In the genomic region with DNA sequence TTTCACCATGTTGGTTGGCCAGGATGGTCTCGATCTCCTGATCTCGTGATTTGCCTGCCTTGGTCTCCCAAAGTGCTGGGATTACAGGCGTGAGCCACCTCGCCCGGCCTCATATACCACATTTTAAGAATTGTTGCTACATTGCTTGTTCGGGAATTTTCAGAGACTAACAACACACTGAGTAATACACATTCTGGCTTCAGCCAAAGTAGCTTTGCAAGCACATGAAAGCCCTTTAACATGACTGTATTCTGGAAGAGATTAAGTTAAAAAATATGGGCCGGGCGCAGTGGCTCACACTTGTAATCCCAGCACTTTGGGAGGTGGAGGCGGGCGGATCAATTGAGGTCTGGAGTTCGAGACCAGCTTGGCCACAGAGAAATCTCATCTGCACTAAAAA, we compare ENCODE assay signal across 22 cellular contexts. TPM values are rescaled to one million over a fixed set of nuclear protein-coding genes. Genes with fewer than 3 reads are reported as not detected.
A peak's percentile ranks its signal among the peaks of the same experiment; 100 is the strongest.
DNase-seq lines count a peak whose midpoint lies in the region; ATAC-seq, FAIRE-seq and TF ChIP-seq lines count a peak whose summit lies in the region.
"Had no signal": no experiment of that assay in that cellular context is flagged by ENCODE, and none has a peak within 500 bp of the region (broad histone marks: within the 10 kb centered on the region; RNA-seq: fewer than 3 reads in every experiment).

No MANE protein-coding gene starts in this region.

- H3K4me3 ChIP-seq in A549, result no peak overlapping the region
- no peak overlapping the region for H3K4me3 ChIP-seq in GM23248
- H3K4me3 ChIP-seq: adrenal gland, left lung, thyroid gland had no signal

- no peaks in the 10 kb centered on the region for H3K36me3 ChIP-seq in GM23248 (ENCODE audit: low read depth)
- H3K36me3 ChIP-seq: adrenal gland, left lung, thyroid gland had no signal

- TF ChIP-seq EP300 in A549 (IDR thresholded peaks at IDR 0.05), result no peak

- TF ChIP-seq POLR2A in A549 (IDR thresholded peaks at IDR 0.05; ENCODE audit: low read length), result no peak

- no peak overlapping the region for H3K4me3 Mint-ChIP-seq in activated naive CD8-positive, alpha-beta T cell treated with anti-CD3 and anti-CD28 coated beads for 36 hours
- H3K4me3 Mint-ChIP-seq in chondrocyte (ENCODE audit: unreplicated experiment), result no peak overlapping the region

- in situ Hi-C loops in GM23248 (cut with MboI), result loop anchor here (5.0 kb wide), 1 partner anchor 221 kb away; no protein-coding TSS in a partner anchor

- peaks cover 80% of the 10 kb centered on the region for H3K4me1 Mint-ChIP-seq in activated naive CD8-positive, alpha-beta T cell treated with anti-CD3 and anti-CD28 coated beads for 36 hours
- H3K4me1 Mint-ChIP-seq in chondrocyte (ENCODE audit: low read depth), result peaks cover 31% of the 10 kb centered on the region

- peak overlapping the region; percentile 82 for H3K27ac Mint-ChIP-seq in activated naive CD8-positive, alpha-beta T cell treated with anti-CD3 and anti-CD28 coated beads for 36 hours
- no peak overlapping the region for H3K27ac Mint-ChIP-seq in chondrocyte (ENCODE audit: unreplicated experiment)

- no peak for TF ChIP-seq RAD21 in A549 (conservative IDR thresholded peaks at IDR 0.05 in 1 of 2, IDR thresholded peaks at IDR 0.05 in 1 of 2)

- no peaks in the 10 kb centered on the region for H3K9me3 ChIP-seq in A549
- H3K9me3 ChIP-seq in GM23248 (ENCODE audit: low read depth), result no peaks in the 10 kb centered on the region
- H3K9me3 ChIP-seq: adrenal gland, left lung, thyroid gland had no signal

- 0 out of 2 replicates have a peak overlapping the region, but pooled peaks have one; percentile 68 for H2AFZ ChIP-seq in GM23248

- H3K79me2 ChIP-seq in GM23248 (ENCODE audit: insufficient read depth), result no peaks in the 10 kb centered on the region

- H3K4me2 ChIP-seq in A549, result no peak overlapping the region
- no peak overlapping the region for H3K4me2 ChIP-seq in GM23248 (ENCODE audit: unreplicated experiment)

- no peaks in the 10 kb centered on the region for H3K9me3 Mint-ChIP-seq in activated naive CD8-positive, alpha-beta T cell treated with anti-CD3 and anti-CD28 coated beads for 36 hours
- no peaks in the 10 kb centered on the region for H3K9me3 Mint-ChIP-seq in chondrocyte (ENCODE audit: low read depth)

- no peaks in the 10 kb centered on the region for H3K9me2 ChIP-seq in GM23248 (ENCODE audit: insufficient read depth)

- 89% methylated on average over 11 of the region's 11 CpGs for WGBS in A549 (ENCODE audit: missing lambda C conversion rate)
- WGBS in GM23248 (ENCODE audit: low coverage in 1 of 2, low lambda C conversion rate in 2 of 2, missing lambda C conversion rate in 2 of 2), 2 experiments, result 72 to 77% methylated on average over 11 of the region's 11 CpGs

- ATAC-seq in A549, result no peak
- ATAC-seq: Right ventricle myocardium inferior had no signal

- DNase-seq in A549 (ENCODE audit: low read depth in 1 of 2, low spot score in 1 of 2), result no peak
- peak; percentile 65 for DNase-seq in GM23248
- no peak for DNase-seq in activated naive CD8-positive, alpha-beta T cell treated with anti-CD3 and anti-CD28 coated beads for 36 hours
- DNase-seq in fibroblast of peridontal ligament (ENCODE audit: extremely low read depth), result peak; percentile 30
- no peak for DNase-seq in chondrocyte (ENCODE audit: low spot score)
- no peak for DNase-seq in 8988T
- DNase-seq in activated effector memory CD4-positive, alpha-beta T cell treated with anti-CD3 and anti-CD28 coated beads, Interleukin-2, amount 50 U/mL, for 16 hours, result no peak
- DNase-seq in activated CD8-positive, alpha-beta memory T cell treated with anti-CD3 and anti-CD28 coated beads for 24 hours, result no peak
- DNase-seq: glutamatergic neuron; left lung; NCI-H1436 treated with DMSO at 0.1 percent for 48 hours; stimulated activated CD8-positive, alpha-beta memory T cell treated with anti-CD3 and anti-CD28 coated beads, Interleukin-4, amount 100 ng/mL, for 48 hours had no signal

- H3K27ac ChIP-seq in A549 (peak overlapping the region; percentile 59 to 82; a peak in 5 of 6 replicates), GM23248 (peak overlapping the region; percentile 28)
- H3K27ac ChIP-seq: adrenal gland, left lung, thyroid gland had no signal

- POLR2A ChIA-PET in A549 (lab: Yijun Ruan, JAX), result no interaction called here

- no peaks in the 10 kb centered on the region for H3K27me3 Mint-ChIP-seq in activated naive CD8-positive, alpha-beta T cell treated with anti-CD3 and anti-CD28 coated beads for 36 hours
- H3K27me3 Mint-ChIP-seq in chondrocyte (ENCODE audit: low read depth), result no peaks in the 10 kb centered on the region

- no peak for FAIRE-seq in A549 (lab: Jason Lieb, UNC)
- FAIRE-seq: bronchial epithelial cell, colon had no signal

- H3K9ac ChIP-seq in GM23248, result no peak overlapping the region

- H3K27me3 ChIP-seq in GM23248 (replicated peaks; ENCODE audit: insufficient read depth), result no peaks in the 10 kb centered on the region
- H3K27me3 ChIP-seq: adrenal gland, left lung, thyroid gland had no signal

- H3K4me1 ChIP-seq in A549 (peaks cover 32% of the 10 kb centered on the region), GM23248 (ENCODE audit: insufficient read depth) (peaks cover 36% of the 10 kb centered on the region)
- H3K4me1 ChIP-seq: adrenal gland, thyroid gland had no signal

- peaks cover 53% of the 10 kb centered on the region for H3K36me3 Mint-ChIP-seq in activated naive CD8-positive, alpha-beta T cell treated with anti-CD3 and anti-CD28 coated beads for 36 hours
- no peaks in the 10 kb centered on the region for H3K36me3 Mint-ChIP-seq in chondrocyte (ENCODE audit: low read depth)

- CTCF ChIA-PET in A549 (lab: Yijun Ruan, JAX), result interaction anchor here (0.6 to 15.0 kb wide), 38 partner anchors 9 to 1225 kb away, joined by 3 to 212 read pairs (median 5); no protein-coding TSS in a partner anchor

- peaks cover 25% of the 10 kb centered on the region for H3F3A ChIP-seq in GM23248 (ENCODE audit: insufficient read depth)

- TF ChIP-seq CTCF in A549 (IDR thresholded peaks at IDR 0.05) (no peak), chondrocyte (IDR thresholded peaks at IDR 0.05) (no peak)

- no peaks in the 10 kb centered on the region for H4K20me1 ChIP-seq in GM23248 (ENCODE audit: insufficient read depth)

TF ChIP-seq in A549, 52 proteins besides CTCF, POLR2A, EP300 and RAD21 (continues in another document):
- TF ChIP-seq, protein P1, sequence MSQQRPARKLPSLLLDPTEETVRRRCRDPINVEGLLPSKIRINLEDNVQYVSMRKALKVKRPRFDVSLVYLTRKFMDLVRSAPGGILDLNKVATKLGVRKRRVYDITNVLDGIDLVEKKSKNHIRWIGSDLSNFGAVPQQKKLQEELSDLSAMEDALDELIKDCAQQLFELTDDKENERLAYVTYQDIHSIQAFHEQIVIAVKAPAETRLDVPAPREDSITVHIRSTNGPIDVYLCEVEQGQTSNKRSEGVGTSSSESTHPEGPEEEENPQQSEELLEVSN (IDR thresholded peaks at IDR 0.05; ENCODE audit: borderline replicate concordance, low read depth), result no peak
- TF ChIP-seq RARB (CRISPR knock-in tag; IDR thresholded peaks at IDR 0.05), result no peak
- TF ChIP-seq FOXS1 (CRISPR knock-in tag; IDR thresholded peaks at IDR 0.05), result no peak
- TF ChIP-seq ZC3H11A (IDR thresholded peaks at IDR 0.05), result no peak
- TF ChIP-seq, protein P2, sequence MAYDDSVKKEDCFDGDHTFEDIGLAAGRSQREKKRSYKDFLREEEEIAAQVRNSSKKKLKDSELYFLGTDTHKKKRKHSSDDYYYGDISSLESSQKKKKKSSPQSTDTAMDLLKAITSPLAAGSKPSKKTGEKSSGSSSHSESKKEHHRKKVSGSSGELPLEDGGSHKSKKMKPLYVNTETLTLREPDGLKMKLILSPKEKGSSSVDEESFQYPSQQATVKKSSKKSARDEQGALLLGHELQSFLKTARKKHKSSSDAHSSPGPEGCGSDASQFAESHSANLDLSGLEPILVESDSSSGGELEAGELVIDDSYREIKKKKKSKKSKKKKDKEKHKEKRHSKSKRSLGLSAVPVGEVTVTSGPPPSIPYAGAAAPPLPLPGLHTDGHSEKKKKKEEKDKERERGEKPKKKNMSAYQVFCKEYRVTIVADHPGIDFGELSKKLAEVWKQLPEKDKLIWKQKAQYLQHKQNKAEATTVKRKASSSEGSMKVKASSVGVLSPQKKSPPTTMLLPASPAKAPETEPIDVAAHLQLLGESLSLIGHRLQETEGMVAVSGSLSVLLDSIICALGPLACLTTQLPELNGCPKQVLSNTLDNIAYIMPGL (CRISPR knock-in tag; IDR thresholded peaks at IDR 0.05; ENCODE audit: borderline replicate concordance), result no peak
- no peak for TF ChIP-seq TP53 (CRISPR knock-in tag; IDR thresholded peaks at IDR 0.05)
- TF ChIP-seq, protein P3, sequence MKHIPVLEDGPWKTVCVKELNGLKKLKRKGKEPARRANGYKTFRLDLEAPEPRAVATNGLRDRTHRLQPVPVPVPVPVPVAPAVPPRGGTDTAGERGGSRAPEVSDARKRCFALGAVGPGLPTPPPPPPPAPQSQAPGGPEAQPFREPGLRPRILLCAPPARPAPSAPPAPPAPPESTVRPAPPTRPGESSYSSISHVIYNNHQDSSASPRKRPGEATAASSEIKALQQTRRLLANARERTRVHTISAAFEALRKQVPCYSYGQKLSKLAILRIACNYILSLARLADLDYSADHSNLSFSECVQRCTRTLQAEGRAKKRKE (CRISPR knock-in tag; IDR thresholded peaks at IDR 0.05; ENCODE audit: low read depth), result no peak
- TF ChIP-seq CEBPB (IDR thresholded peaks at IDR 0.05), result no peak

RNA-seq across cellular contexts. Expression of a gene that starts 15.0 kb away (rescaled TPM):
- polyA plus RNA-seq in A549 (2011; rRNA removed) (0.07 and 0.08 TPM in 2 replicates), A549 (2017; fragmentation: RNase III; extraction: RNeasy Plus Mini Kit Qiagen cat#74134 plus additional on column Dnase treatment) (0.04 TPM in 1 of 3 replicates, not detected in the others), GM23248 (2016; fragmentation: Nextera tagmentation; extraction: Ambion mirVana) (not detected in 2 replicates)
- polyA plus RNA-seq in A549 (2012; cell fraction: cytosol; rRNA removed), result 0.08 TPM in 1 of 2 replicates, not detected in the other
- polyA plus RNA-seq in A549 (2012; cell fraction: nucleus; rRNA removed), result 0.04 TPM in 1 of 2 replicates, not detected in the other
- 0.39 TPM in 1 of 2 replicates, not detected in the other for polyA minus RNA-seq in A549 (2011; rRNA and poly(A)+ RNA removed)
- not detected in 2 replicates for total RNA-seq in GM23248 (2014; rRNA removed; shearing (Covaris generic))
- 10 to 100 TPM; 21.9 to 22.3 TPM for total RNA-seq in activated naive CD8-positive, alpha-beta T cell treated with anti-CD3 and anti-CD28 coated beads for 36 hours
- not detected in 3 replicates for total RNA-seq in chondrocyte
- total RNA-seq: G401, LHCN-M2, myocyte, progenitor cell of endocrine pancreas had no signal
- polyA plus RNA-seq: BJ had no signal

RNA-seq across cellular contexts. Expression of a gene that starts 29.3 kb away (rescaled TPM):
- 6.4 and 6.9 TPM in 2 replicates for polyA plus RNA-seq in A549 (2011; rRNA removed)
- polyA plus RNA-seq in A549 (2012; cell fraction: cytosol; rRNA removed), result 2.0 and 2.1 TPM in 2 replicates
- 0.61 and 0.88 TPM in 2 replicates for polyA plus RNA-seq in A549 (2012; cell fraction: nucleus; rRNA removed)
- 3.1 to 3.4 TPM (median 3.4 TPM) in 3 replicates for polyA plus RNA-seq in A549 (2017; fragmentation: RNase III; extraction: RNeasy Plus Mini Kit Qiagen cat#74134 plus additional on column Dnase treatment)
- polyA minus RNA-seq in A549 (2011; rRNA and poly(A)+ RNA removed), result 3.4 and 3.8 TPM in 2 replicates
- 5.1 and 7.3 TPM in 2 replicates for total RNA-seq in GM23248 (2014; rRNA removed; shearing (Covaris generic))
- polyA plus RNA-seq in GM23248 (2016; fragmentation: Nextera tagmentation; extraction: Ambion mirVana), result 5.3 and 6.7 TPM in 2 replicates
- 1 to 10 TPM; 3.1 to 3.2 TPM for total RNA-seq in activated naive CD8-positive, alpha-beta T cell treated with anti-CD3 and anti-CD28 coated beads for 36 hours
- total RNA-seq in chondrocyte, result 7.4 to 7.8 TPM (median 7.7 TPM) in 3 replicates

Comparison
In these comparisons a context has a peak if more than half of its experiments do, and no peak if none do; other contexts are left out.
1. DNase-seq: peak in GM23248 (single experiment) and fibroblast of peridontal ligament (single experiment); none in A549 (0 of 2), activated naive CD8-positive, alpha-beta T cell treated with anti-CD3 and anti-CD28 coated beads for 36 hours (single experiment), chondrocyte (single experiment), 8988T (single experiment), activated effector memory CD4-positive, alpha-beta T cell treated with anti-CD3 and anti-CD28 coated beads, Interleukin-2, amount 50 U/mL, for 16 hours (single experiment) and activated CD8-positive, alpha-beta memory T cell treated with anti-CD3 and anti-CD28 coated beads for 24 hours (single experiment).
2. RNA of a gene that starts 15.0 kb away (total RNA-seq): 21.9 to 22.3 TPM in activated naive CD8-positive, alpha-beta T cell treated with anti-CD3 and anti-CD28 coated beads for 36 hours; not detected in GM23248 and not detected in chondrocyte; every median in the first group is over 10 times any median in the second.